In the genomic region with DNA sequence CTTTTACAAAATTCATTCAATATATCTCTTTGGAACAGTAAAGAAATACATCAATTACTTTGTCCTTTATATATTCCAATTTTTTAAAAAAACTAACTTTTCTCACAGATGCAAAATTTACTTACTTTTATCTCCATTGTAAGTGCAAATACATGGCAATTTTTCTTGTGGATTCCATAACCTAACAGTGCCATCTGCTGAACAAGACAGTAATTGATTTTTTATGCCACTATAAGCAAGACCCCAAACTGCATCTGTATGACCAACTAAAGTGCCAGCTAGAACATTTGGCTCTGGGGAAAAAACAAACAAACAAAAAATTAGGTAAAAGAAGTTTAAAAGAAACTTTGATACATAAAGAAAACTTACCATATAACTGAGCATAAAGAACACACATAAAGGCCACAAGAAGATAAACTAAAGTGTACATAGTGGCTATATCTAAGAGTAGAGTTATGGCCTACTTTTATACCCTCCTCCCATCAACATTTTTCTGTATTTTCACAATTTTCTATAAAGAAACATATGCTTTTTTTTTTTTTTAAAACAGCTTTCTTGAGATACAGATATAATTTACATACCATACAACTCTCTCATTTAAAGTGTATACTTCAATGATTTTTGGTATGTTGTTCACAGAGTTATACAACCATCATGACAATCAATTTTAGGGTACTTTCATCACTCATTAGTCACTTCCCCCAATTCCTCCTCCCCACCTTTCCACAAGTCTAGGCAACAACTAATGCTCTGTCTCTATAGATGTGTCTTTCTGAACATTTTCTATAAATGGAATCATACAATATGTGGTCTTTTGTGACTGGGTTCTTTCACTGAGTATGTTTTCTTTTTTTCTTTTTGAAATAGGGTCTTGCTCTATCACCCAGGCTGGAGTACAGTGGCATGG, we compare ENCODE assay signal across 9 cellular contexts. TPM values are rescaled to one million over a fixed set of nuclear protein-coding genes. Genes with fewer than 3 reads are reported as not detected.
DNase-seq lines count a peak whose midpoint lies in the region; ATAC-seq and TF ChIP-seq lines count a peak whose summit lies in the region.
"Had no signal": no experiment of that assay in that cellular context is flagged by ENCODE, and none has a peak within 500 bp of the region (broad histone marks: within the 10 kb centered on the region; RNA-seq: fewer than 3 reads in every experiment).

No MANE protein-coding gene starts in this region.

- H3F3A ChIP-seq in SK-N-SH (replicated peaks; ENCODE audit: insufficient read depth), result peaks cover 9% of the 10 kb centered on the region

- no peak overlapping the region for H3K4me3 ChIP-seq in SK-N-SH (ENCODE audit: low read depth in 2 of 2, low read length in 1 of 2)
- H3K4me3 ChIP-seq: SJSA1 had no signal

- ATAC-seq in GM18861 (IDR thresholded peaks at IDR 0.05; ENCODE audit: unreplicated experiment) (peak; percentile 63), HG03442 (IDR thresholded peaks at IDR 0.05; ENCODE audit: unreplicated experiment) (no peak), GM21367 (IDR thresholded peaks at IDR 0.05; ENCODE audit: unreplicated experiment) (no peak), HG02588 (IDR thresholded peaks at IDR 0.05; ENCODE audit: unreplicated experiment) (no peak)

- H3K9me3 ChIP-seq in SK-N-SH, result no peaks in the 10 kb centered on the region
- H3K9me3 ChIP-seq: SJSA1 had no signal

- H3K4me2 ChIP-seq in SK-N-SH, result no peak overlapping the region

- no peaks in the 10 kb centered on the region for H3K9me2 ChIP-seq in SK-N-SH

- peak; percentile 73 for TF ChIP-seq RAD21 in SK-N-SH (IDR thresholded peaks at IDR 0.05; ENCODE audit: low read length)

- H3K27ac ChIP-seq in SK-N-SH (ENCODE audit: low read depth in 2 of 2, low read length in 1 of 2), result no peak overlapping the region
- H3K27ac ChIP-seq: SJSA1 had no signal

- POLR2A ChIA-PET in SK-N-SH (lab: Yijun Ruan, JAX), result no interaction called here

- no peaks in the 10 kb centered on the region for H3K27me3 ChIP-seq in SK-N-SH (ENCODE audit: insufficient read depth)
- H3K27me3 ChIP-seq: SJSA1 had no signal

- H3K4me1 ChIP-seq in SK-N-SH (ENCODE audit: control insufficient read depth in 1 of 2, insufficient read depth in 2 of 2, low read depth in 1 of 2, low read length in 1 of 2), result no peaks in the 10 kb centered on the region; a peak in 1 of 4 replicates
- H3K4me1 ChIP-seq: SJSA1 had no signal

- no peaks in the 10 kb centered on the region for H4K20me1 ChIP-seq in SK-N-SH (ENCODE audit: insufficient read depth)

- peak; percentile 59 for TF ChIP-seq CTCF in SK-N-SH (IDR thresholded peaks at IDR 0.05)

- no peak overlapping the region for H3K9ac ChIP-seq in SK-N-SH

- peak; percentile 30 to 36 for DNase-seq in AML-193 (lab: John Stamatoyannopoulos, UW)
- DNase-seq in SK-N-SH, result peak; percentile 26
- DNase-seq in inferior parietal cortex (ENCODE audit: extremely low spot score), result peak; percentile 29
- DNase-seq in NCI-H2107 treated with DMSO at 0.1 percent for 48 hours (lab: John Stamatoyannopoulos, UW; ENCODE audit: unreplicated experiment), result no peak

- no peak overlapping the region for H2AFZ ChIP-seq in SK-N-SH (ENCODE audit: low read depth)

- no peak for TF ChIP-seq EP300 in SK-N-SH (IDR thresholded peaks at IDR 0.05; ENCODE audit: borderline replicate concordance in 1 of 2, low read depth in 1 of 2, low read length in 1 of 2)

- CTCF ChIA-PET in SK-N-SH (lab: Yijun Ruan, JAX), result interaction anchor here (0.7 to 2.0 kb wide), 6 partner anchors 12 to 492 kb away, joined by 3 to 7 read pairs (median 4); no protein-coding TSS in a partner anchor

- no peaks in the 10 kb centered on the region for H3K79me2 ChIP-seq in SK-N-SH (ENCODE audit: insufficient read depth)

- peaks cover 66 to 80% of the 10 kb centered on the region in 2 experiments for H3K36me3 ChIP-seq in SK-N-SH (replicated peaks in 1 of 2; ENCODE audit: control insufficient read depth in 1 of 2, insufficient read depth in 2 of 2, low read length in 1 of 2)

TF ChIP-seq in SK-N-SH, 30 proteins besides CTCF, POLR2A, EP300 and RAD21:
- TF ChIP-seq, protein P1, sequence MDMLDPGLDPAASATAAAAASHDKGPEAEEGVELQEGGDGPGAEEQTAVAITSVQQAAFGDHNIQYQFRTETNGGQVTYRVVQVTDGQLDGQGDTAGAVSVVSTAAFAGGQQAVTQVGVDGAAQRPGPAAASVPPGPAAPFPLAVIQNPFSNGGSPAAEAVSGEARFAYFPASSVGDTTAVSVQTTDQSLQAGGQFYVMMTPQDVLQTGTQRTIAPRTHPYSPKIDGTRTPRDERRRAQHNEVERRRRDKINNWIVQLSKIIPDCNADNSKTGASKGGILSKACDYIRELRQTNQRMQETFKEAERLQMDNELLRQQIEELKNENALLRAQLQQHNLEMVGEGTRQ (IDR thresholded peaks at IDR 0.05; ENCODE audit: borderline replicate concordance, low read depth, low read length), result no peak
- TF ChIP-seq SMC3 (IDR thresholded peaks at IDR 0.05; ENCODE audit: low read depth, low read length), result peak; percentile 20; the same call in 1 of the 2 replicates
- TF ChIP-seq GABPA (IDR thresholded peaks at IDR 0.05; ENCODE audit: low read depth), result no peak
- TF ChIP-seq, protein P2, sequence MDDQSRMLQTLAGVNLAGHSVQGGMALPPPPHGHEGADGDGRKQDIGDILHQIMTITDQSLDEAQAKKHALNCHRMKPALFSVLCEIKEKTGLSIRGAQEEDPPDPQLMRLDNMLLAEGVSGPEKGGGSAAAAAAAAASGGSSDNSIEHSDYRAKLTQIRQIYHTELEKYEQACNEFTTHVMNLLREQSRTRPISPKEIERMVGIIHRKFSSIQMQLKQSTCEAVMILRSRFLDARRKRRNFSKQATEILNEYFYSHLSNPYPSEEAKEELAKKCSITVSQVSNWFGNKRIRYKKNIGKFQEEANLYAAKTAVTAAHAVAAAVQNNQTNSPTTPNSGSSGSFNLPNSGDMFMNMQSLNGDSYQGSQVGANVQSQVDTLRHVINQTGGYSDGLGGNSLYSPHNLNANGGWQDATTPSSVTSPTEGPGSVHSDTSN (IDR thresholded peaks at IDR 0.05), result no peak

RNA-seq across cellular contexts. Expression of a gene that starts 32.6 kb away (rescaled TPM):
- 9.3 and 9.9 TPM in 2 replicates for polyA plus RNA-seq in SK-N-SH (2012; rRNA removed)
- polyA plus RNA-seq in SK-N-SH (2012; cell fraction: cytosol; rRNA removed), result 9.0 and 10.6 TPM in 2 replicates
- 5.4 and 8.6 TPM in 2 replicates for polyA plus RNA-seq in SK-N-SH (2012; cell fraction: nucleus; rRNA removed)
